ENCODE assay signal across 19 cellular contexts in genomic region chr11:112697779-112698178, GRCh38.
A peak's percentile ranks its signal among the peaks of the same experiment; 100 is the strongest.
DNase-seq lines count a peak whose midpoint lies in the region; ATAC-seq and TF ChIP-seq lines count a peak whose summit lies in the region.
"Had no signal": no experiment of that assay in that cellular context is flagged by ENCODE, and none has a peak within 500 bp of the region (broad histone marks: within the 10 kb centered on the region; RNA-seq: fewer than 3 reads in every experiment).

No MANE protein-coding gene starts in this region.

- H3K9me3 ChIP-seq in esophagus squamous epithelium (no peaks in the 10 kb centered on the region), smooth muscle cell (replicated peaks; ENCODE audit: low read depth) (no peaks in the 10 kb centered on the region)
- H3K9me3 ChIP-seq in CD8-positive, alpha-beta memory T cell (ENCODE audit: low read length) = no peaks in the 10 kb centered on the region
- H3K9me3 ChIP-seq: heart left ventricle, lower lobe of right lung, tibial artery had no signal

- 39 to 49% methylated on average over 2 of the region's 2 CpGs for WGBS in esophagus squamous epithelium, 2 donors
- WGBS in smooth muscle cell (ENCODE audit: low lambda C conversion rate) = 73% methylated on average over 2 of the region's 2 CpGs

- peaks cover 5 to 10% of the 10 kb centered on the region in 2 donors for H3K27me3 Mint-ChIP-seq in CD8-positive, alpha-beta memory T cell

- H3F3A ChIP-seq in smooth muscle cell (ENCODE audit: low read depth) = no peaks in the 10 kb centered on the region

- no peak overlapping the region for H3K4me2 ChIP-seq in smooth muscle cell

- H3K4me1 Mint-ChIP-seq in CD8-positive, alpha-beta memory T cell = no peaks in the 10 kb centered on the region
- H3K4me1 Mint-ChIP-seq: naive thymus-derived CD8-positive, alpha-beta T cell had no signal

- TF ChIP-seq POLR2A in esophagus squamous epithelium (IDR thresholded peaks at IDR 0.05) = no peak

- POLR2A ChIA-PET in CD8-positive, alpha-beta memory T cell (lab: Charles Lee) = no interaction called here

- intact Hi-C loops in esophagus squamous epithelium (cut with DNase I) = no loop called here

- CTCF ChIA-PET in CD8-positive, alpha-beta memory T cell (lab: Charles Lee) = no interaction called here

- no peaks in the 10 kb centered on the region for H4K20me1 ChIP-seq in smooth muscle cell (ENCODE audit: low read depth)

- peak in 4 of 6 experiments; percentile 12 to 40 (median 18) for TF ChIP-seq CTCF in esophagus squamous epithelium (IDR thresholded peaks at IDR 0.05)
- peak; percentile 12 for TF ChIP-seq CTCF in smooth muscle cell (IDR thresholded peaks at IDR 0.05; ENCODE audit: borderline replicate concordance, insufficient read depth, poor library complexity, severe bottlenecking)

- H3K4me3 Mint-ChIP-seq in CD8-positive, alpha-beta memory T cell = no peak overlapping the region
- H3K4me3 Mint-ChIP-seq: naive thymus-derived CD8-positive, alpha-beta T cell had no signal

- H3K9me3 Mint-ChIP-seq in CD8-positive, alpha-beta memory T cell = peaks cover 0 to 5% (median 0%) of the 10 kb centered on the region in 5 donors

- H3K27me3 ChIP-seq in esophagus squamous epithelium = no peaks in the 10 kb centered on the region
- no peaks in the 10 kb centered on the region for H3K27me3 ChIP-seq in smooth muscle cell (ENCODE audit: low read depth)
- no peaks in the 10 kb centered on the region for H3K27me3 ChIP-seq in CD8-positive, alpha-beta memory T cell (ENCODE audit: insufficient read depth, low read length, poor library complexity, severe bottlenecking)
- H3K27me3 ChIP-seq: heart left ventricle, tibial artery had no signal

- H3K36me3 Mint-ChIP-seq in CD8-positive, alpha-beta memory T cell = no peaks in the 10 kb centered on the region
- H3K36me3 Mint-ChIP-seq: naive thymus-derived CD8-positive, alpha-beta T cell had no signal

- no peak for ATAC-seq in GM19395 (IDR thresholded peaks at IDR 0.05; ENCODE audit: unreplicated experiment)
- ATAC-seq: heart left ventricle; lower lobe of right lung; naive thymus-derived CD8-positive, alpha-beta T cell had no signal

- H3K4me1 ChIP-seq in esophagus squamous epithelium (peaks cover 0 to 18% (median 0%) of the 10 kb centered on the region in 3 donors), smooth muscle cell (ENCODE audit: low read depth) (peaks cover 16% of the 10 kb centered on the region)
- no peaks in the 10 kb centered on the region for H3K4me1 ChIP-seq in CD8-positive, alpha-beta memory T cell (ENCODE audit: insufficient read depth, low read length)
- H3K4me1 ChIP-seq: heart left ventricle, lower lobe of right lung, tibial artery had no signal

- H3K27ac ChIP-seq in angular gyrus (ENCODE audit: low read depth, low read length) (peak overlapping the region; percentile 90), esophagus squamous epithelium (no peak overlapping the region), smooth muscle cell (ENCODE audit: low read depth) (no peak overlapping the region)
- H3K27ac ChIP-seq in CD8-positive, alpha-beta memory T cell (ENCODE audit: low read depth, low read length) = no peak overlapping the region
- H3K27ac ChIP-seq: heart left ventricle, lower lobe of right lung, tibial artery had no signal

- H3K4me3 ChIP-seq in esophagus squamous epithelium = no peak overlapping the region
- H3K4me3 ChIP-seq in smooth muscle cell = no peak overlapping the region
- no peak overlapping the region for H3K4me3 ChIP-seq in CD8-positive, alpha-beta memory T cell (ENCODE audit: low read length)
- H3K4me3 ChIP-seq: heart left ventricle, lower lobe of right lung, tibial artery had no signal

- DNase-seq in NCI-H82 (lab: John Stamatoyannopoulos, UW) (peak; percentile 5), NCI-H82 treated with DMSO at 0.1 percent for 48 hours (lab: John Stamatoyannopoulos, UW; ENCODE audit: unreplicated experiment) (no peak), esophagus squamous epithelium (lab: John Stamatoyannopoulos, UW) (no peak), smooth muscle cell (lab: John Stamatoyannopoulos, UW; ENCODE audit: unreplicated experiment) (no peak), anterior cingulate cortex (lab: John Stamatoyannopoulos, UW) (no peak)
- DNase-seq in CD8-positive, alpha-beta memory T cell = no peak
- DNase-seq: activated CD4-positive, alpha-beta T cell treated with anti-CD3 and anti-CD28 coated beads for 48 hours; activated CD8-positive, alpha-beta memory T cell treated with anti-CD3 and anti-CD28 coated beads, Interleukin-2, amount 50 U/mL, for 4 hours; activated effector memory CD4-positive, alpha-beta T cell treated with anti-CD3 and anti-CD28 coated beads, Interleukin-2, amount 50 U/mL, for 16 hours; amniotic stem cell; cortex of kidney; heart left ventricle; lower lobe of right lung; naive thymus-derived CD8-positive, alpha-beta T cell; NCI-H2171; NCI-H748 treated with DMSO at 0.1 percent for 48 hours; tibial artery had no signal

- H3K9ac ChIP-seq in smooth muscle cell (ENCODE audit: low read depth) = no peak overlapping the region

- H3K36me3 ChIP-seq in esophagus squamous epithelium (no peaks in the 10 kb centered on the region), smooth muscle cell (ENCODE audit: low read depth) (no peaks in the 10 kb centered on the region)
- no peaks in the 10 kb centered on the region for H3K36me3 ChIP-seq in CD8-positive, alpha-beta memory T cell (ENCODE audit: insufficient read depth, low read length)
- H3K36me3 ChIP-seq: heart left ventricle, lower lobe of right lung, tibial artery had no signal

- H3K79me2 ChIP-seq in smooth muscle cell (ENCODE audit: low read depth) = no peaks in the 10 kb centered on the region

- H3K27ac Mint-ChIP-seq in CD8-positive, alpha-beta memory T cell = no peak overlapping the region
- H3K27ac Mint-ChIP-seq: naive thymus-derived CD8-positive, alpha-beta T cell had no signal

- no peak overlapping the region for H2AFZ ChIP-seq in smooth muscle cell (ENCODE audit: low read depth)
